Comparison of ENCODE assay signal across 20 cellular contexts in genomic region chr1:77336730-77337129, GRCh38.
DNase-seq lines count a peak whose midpoint lies in the region; ATAC-seq and TF ChIP-seq lines count a peak whose summit lies in the region.
"Had no signal": no experiment of that assay in that cellular context is flagged by ENCODE, and none has a peak within 500 bp of the region (broad histone marks: within the 10 kb centered on the region; RNA-seq: fewer than 3 reads in every experiment).

No MANE protein-coding gene starts in this region.

- no peak for TF ChIP-seq CTCF in nephron (IDR thresholded peaks at IDR 0.05; ENCODE audit: unreplicated experiment in 3 of 3)

- peak; percentile 9 for DNase-seq in fibroblast of gingiva (ENCODE audit: low read depth)
- DNase-seq in NCI-H2196 treated with DMSO at 0.1 percent for 48 hours (lab: John Stamatoyannopoulos, UW; ENCODE audit: unreplicated experiment): no peak
- DNase-seq: 8988T; ACHN; AML-193; C1 segment of cervical spinal cord; Calu3; CD4-positive, alpha-beta memory T cell; COR-L47; DMS53; DMS79 treated with DMSO at 0.1 percent for 48 hours; GF-D8; GM23248; H7; HCEC 1CT had no signal

- H3K4me1 Mint-ChIP-seq in nephron: no peaks in the 10 kb centered on the region
- H3K4me1 Mint-ChIP-seq: CD4-positive, alpha-beta memory T cell had no signal

- peak overlapping the region; percentile 12 to 70 (median 34) for H3K27ac Mint-ChIP-seq in nephron
- H3K27ac Mint-ChIP-seq: CD4-positive, alpha-beta memory T cell had no signal

- H3K9me3 Mint-ChIP-seq in nephron: peaks cover 2% of the 10 kb centered on the region

- no peaks in the 10 kb centered on the region for H3K27me3 Mint-ChIP-seq in nephron (ENCODE audit: low read depth)

- H3K36me3 Mint-ChIP-seq in nephron (ENCODE audit: low read depth): no peaks in the 10 kb centered on the region

- no peak overlapping the region for H3K4me3 Mint-ChIP-seq in nephron
- H3K4me3 Mint-ChIP-seq: CD4-positive, alpha-beta memory T cell had no signal

- peak; percentile 81 for ATAC-seq in SK-N-SH treated with all-trans-retinoic acid at 6 μM for 48 hours
- no peak for ATAC-seq in GM21515 (IDR thresholded peaks at IDR 0.05; ENCODE audit: unreplicated experiment)
- no peak for ATAC-seq in GM18873 (IDR thresholded peaks at IDR 0.05; ENCODE audit: low FRiP score, unreplicated experiment)
- ATAC-seq: A549 had no signal

TF ChIP-seq in SK-N-SH treated with all-trans-retinoic acid at 6 μM for 48 hours, 23 proteins besides CTCF, POLR2A, EP300 and RAD21:
- peak; percentile 76 for TF ChIP-seq TCF4 (CRISPR knock-in tag; IDR thresholded peaks at IDR 0.05; ENCODE audit: borderline replicate concordance)
- TF ChIP-seq, protein P1, sequence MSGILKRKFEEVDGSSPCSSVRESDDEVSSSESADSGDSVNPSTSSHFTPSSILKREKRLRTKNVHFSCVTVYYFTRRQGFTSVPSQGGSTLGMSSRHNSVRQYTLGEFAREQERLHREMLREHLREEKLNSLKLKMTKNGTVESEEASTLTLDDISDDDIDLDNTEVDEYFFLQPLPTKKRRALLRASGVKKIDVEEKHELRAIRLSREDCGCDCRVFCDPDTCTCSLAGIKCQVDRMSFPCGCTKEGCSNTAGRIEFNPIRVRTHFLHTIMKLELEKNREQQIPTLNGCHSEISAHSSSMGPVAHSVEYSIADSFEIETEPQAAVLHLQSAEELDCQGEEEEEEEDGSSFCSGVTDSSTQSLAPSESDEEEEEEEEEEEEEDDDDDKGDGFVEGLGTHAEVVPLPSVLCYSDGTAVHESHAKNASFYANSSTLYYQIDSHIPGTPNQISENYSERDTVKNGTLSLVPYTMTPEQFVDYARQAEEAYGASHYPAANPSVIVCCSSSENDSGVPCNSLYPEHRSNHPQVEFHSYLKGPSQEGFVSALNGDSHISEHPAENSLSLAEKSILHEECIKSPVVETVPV (CRISPR knock-in tag; IDR thresholded peaks at IDR 0.05): 0 out of 2 replicates have a peak, but pooled peaks have one; percentile 44
- no peak for TF ChIP-seq GLIS3 (CRISPR knock-in tag; IDR thresholded peaks at IDR 0.05)
